10 cellular contexts compared by ENCODE assay signal in genomic region chr11:20035701-20036601, GRCh38.
DNase-seq lines count a peak whose midpoint lies in the region; ATAC-seq and TF ChIP-seq lines count a peak whose summit lies in the region.
"Had no signal": no experiment of that assay in that cellular context is flagged by ENCODE, and none has a peak within 500 bp of the region (broad histone marks: within the 10 kb centered on the region; RNA-seq: fewer than 3 reads in every experiment).

No MANE protein-coding gene starts in this region.

- intact Hi-C loops in right cardiac atrium (cut with DNase I): loop anchor here in 1 of 4 donors (5.0 kb wide), 1 partner anchor 199 kb away; no protein-coding TSS in a partner anchor
- intact Hi-C loops in cardiac septum (cut with DNase I): loop anchor here (5.0 kb wide), 1 partner anchor 79 kb away; no protein-coding TSS in a partner anchor
- intact Hi-C loops in uterus (cut with DNase I; ENCODE audit: low total_unique reads): no loop called here

- DNase-seq in right cardiac atrium: no peak
- DNase-seq in cardiac septum (ENCODE audit: low spot score): no peak
- peak; percentile 92 for DNase-seq in RPMI7951 (ENCODE audit: low read depth)
- DNase-seq in fibroblast of the aortic adventitia (ENCODE audit: low read depth): peak; percentile 81
- peak in 1 of 2 donors; percentile 54 for DNase-seq in uterus
- no peak for DNase-seq in activated naive CD4-positive, alpha-beta T cell (lab: John Stamatoyannopoulos, UW)
- DNase-seq: CD4-positive, alpha-beta memory T cell; stomach had no signal

- no peak for TF ChIP-seq POLR2A in uterus (IDR thresholded peaks at IDR 0.05)

- WGBS in right cardiac atrium: 66% methylated on average over 15 of the region's 15 CpGs

- H3K4me1 ChIP-seq in right cardiac atrium (ENCODE audit: control insufficient read depth, insufficient read depth, low read length) (peaks cover 10% of the 10 kb centered on the region), uterus (no peaks in the 10 kb centered on the region)

- H3K27me3 ChIP-seq in right cardiac atrium (ENCODE audit: control insufficient read depth, insufficient read depth) (no peaks in the 10 kb centered on the region), uterus (no peaks in the 10 kb centered on the region)
- H3K27me3 ChIP-seq: stomach had no signal

- H3K9me3 ChIP-seq in right cardiac atrium (ENCODE audit: control insufficient read depth, low read length) (no peaks in the 10 kb centered on the region), uterus (no peaks in the 10 kb centered on the region)
- H3K9me3 ChIP-seq: stomach had no signal

- ATAC-seq in right cardiac atrium: peak; percentile 20 to 64
- ATAC-seq in GM18519 (IDR thresholded peaks at IDR 0.05; ENCODE audit: low FRiP score, unreplicated experiment): no peak
- ATAC-seq in HG02759 (IDR thresholded peaks at IDR 0.05; ENCODE audit: unreplicated experiment): no peak

- H3K27ac ChIP-seq in right cardiac atrium (ENCODE audit: low read length) (peak overlapping the region; percentile 36), uterus (peak overlapping the region; percentile 29 to 75)

- H3K36me3 ChIP-seq in uterus: no peaks in the 10 kb centered on the region

- no peak overlapping the region for H3K4me3 ChIP-seq in right cardiac atrium (ENCODE audit: low read length)
- H3K4me3 ChIP-seq in fibroblast of the aortic adventitia (ENCODE audit: low read depth, low read length): no peak overlapping the region
- no peak overlapping the region for H3K4me3 ChIP-seq in uterus
- H3K4me3 ChIP-seq: stomach had no signal

- TF ChIP-seq CTCF in fibroblast of the aortic adventitia (IDR thresholded peaks at IDR 0.05; ENCODE audit: insufficient read depth, low read length) (no peak), uterus (IDR thresholded peaks at IDR 0.05) (no peak)

Comparison
In these comparisons a context has a peak if more than half of its experiments do, and no peak if none do; other contexts are left out.
1. ATAC-seq: peak in right cardiac atrium (2 of 2); none in GM18519 (single experiment) and HG02759 (single experiment).
2. DNase-seq: peak in RPMI7951 (single experiment) and fibroblast of the aortic adventitia (single experiment); none in right cardiac atrium (0 of 3), cardiac septum (single experiment) and activated naive CD4-positive, alpha-beta T cell (0 of 4).